In genomic region chr5:43389679-43390329, GRCh38 we compare ENCODE assay signal across 8 cellular contexts. TPM values are rescaled to one million over a fixed set of nuclear protein-coding genes. Genes with fewer than 3 reads are reported as not detected.
DNase-seq lines count a peak whose midpoint lies in the region; ATAC-seq and TF ChIP-seq lines count a peak whose summit lies in the region.

No MANE protein-coding gene starts in this region.

- intact Hi-C loops in MCF 10A (cut with micrococcal nuclease) = loop anchor here (1.0 to 2.0 kb wide), 6 partner anchors 84 to 481 kb away; no protein-coding TSS in a partner anchor

- DNase-seq in activated CD8-positive, alpha-beta memory T cell treated with anti-CD3 and anti-CD28 coated beads, Interleukin-2, amount 10 ng/mL, durations not matched to agents 7 days and 5 days = peak; percentile 56
- DNase-seq in activated CD8-positive, alpha-beta memory T cell treated with anti-CD3 and anti-CD28 coated beads, Interleukin-2, amount 50 U/mL, for 48 hours = no peak
- DNase-seq in NCI-H187 treated with DMSO at 0.1 percent for 48 hours (lab: John Stamatoyannopoulos, UW) (peak; percentile 89), T follicular helper cell (ENCODE audit: low read depth) (peak; percentile 3), MCF 10A (ENCODE audit: unreplicated experiment) (peak; percentile 90), immature natural killer cell (peak; percentile 41 to 48 (median 43))
- peak; percentile 24 to 31 for DNase-seq in stimulated activated CD4-positive, alpha-beta T cell treated with anti-CD3 and anti-CD28 coated beads, Interleukin-15, amount 100 ng/mL, for 48 hours (ENCODE audit: low read depth in 2 of 2)

- CTCF ChIA-PET in activated CD8-positive, alpha-beta memory T cell treated with anti-CD3 and anti-CD28 coated beads, Interleukin-2, amount 10 ng/mL, durations not matched to agents 7 days and 5 days (lab: Charles Lee) = interaction anchor here (0.7 to 2.6 kb wide), 41 partner anchors 9 to 481 kb away, joined by 3 to 16 read pairs (median 5); partner anchors contain the start of genes CCL28, HMGCS1 and TMEM267
- CTCF ChIA-PET in MCF 10A (lab: Yijun Ruan, JAX) = interaction anchor here (0.5 to 6.4 kb wide), 68 partner anchors 10 to 625 kb away, joined by 3 to 92 read pairs (median 4); partner anchors contain the start of genes CCL28, HMGCS1, TMEM267 and ZNF131

- no peak overlapping the region for H3K27ac Mint-ChIP-seq in activated CD8-positive, alpha-beta memory T cell treated with anti-CD3 and anti-CD28 coated beads, Interleukin-2, amount 10 ng/mL, durations not matched to agents 7 days and 5 days
- H3K27ac Mint-ChIP-seq in MCF 10A (ENCODE audit: low read depth, unreplicated experiment) = no peak overlapping the region
- peak overlapping the region in 1 of 6 donors; percentile 64 for H3K27ac Mint-ChIP-seq in immature natural killer cell

- H3K4me3 Mint-ChIP-seq in activated CD8-positive, alpha-beta memory T cell treated with anti-CD3 and anti-CD28 coated beads, Interleukin-2, amount 10 ng/mL, durations not matched to agents 7 days and 5 days = no peak overlapping the region
- no peak overlapping the region for H3K4me3 Mint-ChIP-seq in MCF 10A (ENCODE audit: unreplicated experiment)
- H3K4me3 Mint-ChIP-seq in immature natural killer cell = no peak overlapping the region

- ATAC-seq in activated CD8-positive, alpha-beta memory T cell treated with anti-CD3 and anti-CD28 coated beads, Interleukin-2, amount 10 ng/mL, durations not matched to agents 7 days and 5 days = peak; percentile 86
- ATAC-seq in HG02884 (IDR thresholded peaks at IDR 0.05; ENCODE audit: unreplicated experiment) = peak; percentile 55

- no peaks in the 10 kb centered on the region for H3K27me3 Mint-ChIP-seq in activated CD8-positive, alpha-beta memory T cell treated with anti-CD3 and anti-CD28 coated beads, Interleukin-2, amount 10 ng/mL, durations not matched to agents 7 days and 5 days
- no peaks in the 10 kb centered on the region for H3K27me3 Mint-ChIP-seq in MCF 10A (ENCODE audit: insufficient read depth, unreplicated experiment)
- H3K27me3 Mint-ChIP-seq in immature natural killer cell (ENCODE audit: low read depth in 3 of 3) = no peaks in the 10 kb centered on the region

- TF ChIP-seq CTCF in MCF 10A (IDR thresholded peaks at IDR 0.05; ENCODE audit: unreplicated experiment) = peak; percentile 78

- no TSS peak for BruUV-seq in MCF 10A (replicated peaks; lab: Mats Ljungman, UMichigan)

- H3K4me1 Mint-ChIP-seq in activated CD8-positive, alpha-beta memory T cell treated with anti-CD3 and anti-CD28 coated beads, Interleukin-2, amount 10 ng/mL, durations not matched to agents 7 days and 5 days = peaks cover 17% of the 10 kb centered on the region
- no peaks in the 10 kb centered on the region for H3K4me1 Mint-ChIP-seq in MCF 10A (ENCODE audit: insufficient read depth, unreplicated experiment)
- H3K4me1 Mint-ChIP-seq in immature natural killer cell = peaks cover 7 to 18% of the 10 kb centered on the region in 2 donors

- H3K36me3 Mint-ChIP-seq in activated CD8-positive, alpha-beta memory T cell treated with anti-CD3 and anti-CD28 coated beads, Interleukin-2, amount 10 ng/mL, durations not matched to agents 7 days and 5 days = peaks cover 19% of the 10 kb centered on the region
- H3K36me3 Mint-ChIP-seq in MCF 10A (ENCODE audit: insufficient read depth, unreplicated experiment) (no peaks in the 10 kb centered on the region), immature natural killer cell (peaks cover 10 to 22% (median 19%) of the 10 kb centered on the region in 3 donors)

- no peaks in the 10 kb centered on the region for H3K9me3 Mint-ChIP-seq in activated CD8-positive, alpha-beta memory T cell treated with anti-CD3 and anti-CD28 coated beads, Interleukin-2, amount 10 ng/mL, durations not matched to agents 7 days and 5 days (ENCODE audit: low read depth)
- H3K9me3 Mint-ChIP-seq in MCF 10A (ENCODE audit: unreplicated experiment) (no peaks in the 10 kb centered on the region), immature natural killer cell (no peaks in the 10 kb centered on the region)

- POLR2A ChIA-PET in MCF 10A (lab: Yijun Ruan, JAX) = interaction anchor here (0.6 to 3.9 kb wide), 13 partner anchors 9 to 478 kb away, joined by 3 to 44 read pairs (median 4); partner anchors contain the start of genes C5orf34, CCL28, HMGCS1 and TMEM267

RNA-seq across cellular contexts. Expression of gene CCL28, which starts 22.4 kb away (rescaled TPM):
- 10 to 100 TPM; 10.0 to 11.6 TPM for total RNA-seq in activated CD8-positive, alpha-beta memory T cell treated with anti-CD3 and anti-CD28 coated beads, Interleukin-2, amount 10 ng/mL, durations not matched to agents 7 days and 5 days
- total RNA-seq in MCF 10A (2022) = 1.6 and 2.2 TPM in 2 replicates
- polyA plus RNA-seq in immature natural killer cell = 10 to 100 TPM in 1 of 3 donors, 1 to 10 TPM in 2; 5.0 to 12.1 (median 8.6) TPM
